1 cellular context compared by ENCODE assay signal in the genomic region with DNA sequence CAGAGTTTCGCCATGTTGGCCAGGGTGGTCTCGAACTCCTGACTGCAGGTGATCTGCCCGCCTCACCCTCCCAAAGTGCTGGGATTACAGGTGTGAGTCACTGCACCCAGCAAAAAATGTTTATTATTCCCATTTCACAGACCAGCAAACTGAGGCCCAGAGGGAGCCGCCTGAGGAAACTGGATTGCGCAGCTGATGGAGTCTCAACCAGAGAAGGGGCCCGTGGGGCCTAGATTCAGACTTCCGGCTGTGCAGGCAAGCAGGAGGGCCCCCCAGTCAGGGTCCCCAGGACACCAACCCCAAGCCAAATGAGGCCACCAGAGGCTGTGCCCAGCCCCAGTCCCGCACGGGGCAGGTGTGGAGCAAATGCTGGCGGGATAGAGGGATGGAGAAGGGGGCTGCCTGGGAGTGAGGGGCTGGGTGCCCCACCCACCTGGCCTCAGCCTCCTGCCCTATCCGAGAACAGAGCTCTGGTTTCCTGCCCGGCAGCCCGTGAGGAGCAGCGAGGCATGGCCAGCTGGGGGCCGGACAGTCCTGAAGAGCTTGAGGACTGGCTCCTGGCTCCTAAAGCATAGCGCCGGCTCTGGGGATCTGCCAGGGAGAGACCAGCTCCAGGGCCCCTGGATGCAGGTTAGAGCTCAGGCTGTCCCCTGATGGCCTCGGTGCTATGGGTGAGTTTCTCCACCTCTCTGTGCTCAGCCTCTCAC.
TF ChIP-seq lines count a peak whose summit lies in the region.

No MANE protein-coding gene starts in this region.

TF ChIP-seq in WTC11, 78 proteins besides CTCF, POLR2A, EP300 and RAD21 (continued from another document):
- TF ChIP-seq, protein P1, sequence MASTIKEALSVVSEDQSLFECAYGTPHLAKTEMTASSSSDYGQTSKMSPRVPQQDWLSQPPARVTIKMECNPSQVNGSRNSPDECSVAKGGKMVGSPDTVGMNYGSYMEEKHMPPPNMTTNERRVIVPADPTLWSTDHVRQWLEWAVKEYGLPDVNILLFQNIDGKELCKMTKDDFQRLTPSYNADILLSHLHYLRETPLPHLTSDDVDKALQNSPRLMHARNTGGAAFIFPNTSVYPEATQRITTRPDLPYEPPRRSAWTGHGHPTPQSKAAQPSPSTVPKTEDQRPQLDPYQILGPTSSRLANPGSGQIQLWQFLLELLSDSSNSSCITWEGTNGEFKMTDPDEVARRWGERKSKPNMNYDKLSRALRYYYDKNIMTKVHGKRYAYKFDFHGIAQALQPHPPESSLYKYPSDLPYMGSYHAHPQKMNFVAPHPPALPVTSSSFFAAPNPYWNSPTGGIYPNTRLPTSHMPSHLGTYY (CRISPR knock-in tag; IDR thresholded peaks at IDR 0.05), result no peak
- TF ChIP-seq ZNF232 (CRISPR knock-in tag; IDR thresholded peaks at IDR 0.05), result no peak
- TF ChIP-seq CBFB (CRISPR knock-in tag; IDR thresholded peaks at IDR 0.05; ENCODE audit: low read depth), result no peak
- TF ChIP-seq FOXP1 (CRISPR knock-in tag; IDR thresholded peaks at IDR 0.05; ENCODE audit: borderline replicate concordance), result 0 out of 2 replicates have a peak, but pooled peaks have one; percentile 31
- TF ChIP-seq, protein P2, sequence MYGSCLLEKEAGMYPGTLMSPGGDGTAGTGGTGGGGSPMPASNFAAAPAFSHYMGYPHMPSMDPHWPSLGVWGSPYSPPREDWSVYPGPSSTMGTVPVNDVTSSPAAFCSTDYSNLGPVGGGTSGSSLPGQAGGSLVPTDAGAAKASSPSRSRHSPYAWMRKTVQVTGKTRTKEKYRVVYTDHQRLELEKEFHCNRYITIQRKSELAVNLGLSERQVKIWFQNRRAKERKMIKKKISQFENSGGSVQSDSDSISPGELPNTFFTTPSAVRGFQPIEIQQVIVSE (CRISPR knock-in tag; IDR thresholded peaks at IDR 0.05; ENCODE audit: borderline replicate concordance), result no peak
